Comparison of ENCODE assay signal across 2 cellular contexts in genomic region chr16:46691720-46692119, GRCh38.
TF ChIP-seq lines count a peak whose summit lies in the region.

No MANE protein-coding gene starts in this region.

TF ChIP-seq in IMR-90, 13 proteins besides CTCF, POLR2A, EP300 and RAD21:
- TF ChIP-seq MAFK (IDR thresholded peaks at IDR 0.05; ENCODE audit: low read depth, low read length) = no peak
- no peak for TF ChIP-seq RCOR1 (IDR thresholded peaks at IDR 0.05; ENCODE audit: insufficient replicate concordance, low read length)
- no peak for TF ChIP-seq MAZ (IDR thresholded peaks at IDR 0.05; ENCODE audit: borderline replicate concordance, low read depth, low read length)
- no peak for TF ChIP-seq BHLHE40 (IDR thresholded peaks at IDR 0.05; ENCODE audit: low read depth, low read length)
- no peak for TF ChIP-seq CHD1 (IDR thresholded peaks at IDR 0.05; ENCODE audit: low read depth, low read length)

TF ChIP-seq in K562, 482 proteins besides CTCF, POLR2A, EP300 and RAD21:
- TF ChIP-seq DMBX1 (CRISPR knock-in tag; IDR thresholded peaks at IDR 0.05; ENCODE audit: borderline replicate concordance) (no peak), CEBPG (CRISPR knock-in tag; IDR thresholded peaks at IDR 0.05) (no peak), CEBPG (tag; conservative IDR thresholded peaks at IDR 0.05 in 1 of 2, IDR thresholded peaks at IDR 0.05 in 1 of 2) (0 out of 4 replicates have a peak, but pooled peaks of 1 of the 2 experiments have one; percentile 16), GABPA (tag; conservative IDR thresholded peaks at IDR 0.05; ENCODE audit: low read depth) (0 out of 2 replicates have a peak, but pooled peaks have one; percentile 17), ZNF263 (CRISPR knock-in tag; IDR thresholded peaks at IDR 0.05; ENCODE audit: borderline replicate concordance) (no peak), RUNX1 (IDR thresholded peaks at IDR 0.05; ENCODE audit: low read depth) (no peak), ZNF785 (CRISPR knock-in tag; IDR thresholded peaks at IDR 0.05) (no peak), ZNF165 (CRISPR knock-in tag; IDR thresholded peaks at IDR 0.05; ENCODE audit: borderline replicate concordance) (no peak)
- TF ChIP-seq, protein P1, sequence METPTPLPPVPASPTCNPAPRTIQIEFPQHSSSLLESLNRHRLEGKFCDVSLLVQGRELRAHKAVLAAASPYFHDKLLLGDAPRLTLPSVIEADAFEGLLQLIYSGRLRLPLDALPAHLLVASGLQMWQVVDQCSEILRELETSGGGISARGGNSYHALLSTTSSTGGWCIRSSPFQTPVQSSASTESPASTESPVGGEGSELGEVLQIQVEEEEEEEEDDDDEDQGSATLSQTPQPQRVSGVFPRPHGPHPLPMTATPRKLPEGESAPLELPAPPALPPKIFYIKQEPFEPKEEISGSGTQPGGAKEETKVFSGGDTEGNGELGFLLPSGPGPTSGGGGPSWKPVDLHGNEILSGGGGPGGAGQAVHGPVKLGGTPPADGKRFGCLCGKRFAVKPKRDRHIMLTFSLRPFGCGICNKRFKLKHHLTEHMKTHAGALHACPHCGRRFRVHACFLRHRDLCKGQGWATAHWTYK (CRISPR knock-in tag; IDR thresholded peaks at IDR 0.05) = no peak
- TF ChIP-seq, protein P2, sequence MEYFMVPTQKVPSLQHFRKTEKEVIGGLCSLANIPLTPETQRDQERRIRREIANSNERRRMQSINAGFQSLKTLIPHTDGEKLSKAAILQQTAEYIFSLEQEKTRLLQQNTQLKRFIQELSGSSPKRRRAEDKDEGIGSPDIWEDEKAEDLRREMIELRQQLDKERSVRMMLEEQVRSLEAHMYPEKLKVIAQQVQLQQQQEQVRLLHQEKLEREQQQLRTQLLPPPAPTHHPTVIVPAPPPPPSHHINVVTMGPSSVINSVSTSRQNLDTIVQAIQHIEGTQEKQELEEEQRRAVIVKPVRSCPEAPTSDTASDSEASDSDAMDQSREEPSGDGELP (CRISPR knock-in tag; IDR thresholded peaks at IDR 0.05; ENCODE audit: borderline replicate concordance) = no peak
- TF ChIP-seq, protein P3, sequence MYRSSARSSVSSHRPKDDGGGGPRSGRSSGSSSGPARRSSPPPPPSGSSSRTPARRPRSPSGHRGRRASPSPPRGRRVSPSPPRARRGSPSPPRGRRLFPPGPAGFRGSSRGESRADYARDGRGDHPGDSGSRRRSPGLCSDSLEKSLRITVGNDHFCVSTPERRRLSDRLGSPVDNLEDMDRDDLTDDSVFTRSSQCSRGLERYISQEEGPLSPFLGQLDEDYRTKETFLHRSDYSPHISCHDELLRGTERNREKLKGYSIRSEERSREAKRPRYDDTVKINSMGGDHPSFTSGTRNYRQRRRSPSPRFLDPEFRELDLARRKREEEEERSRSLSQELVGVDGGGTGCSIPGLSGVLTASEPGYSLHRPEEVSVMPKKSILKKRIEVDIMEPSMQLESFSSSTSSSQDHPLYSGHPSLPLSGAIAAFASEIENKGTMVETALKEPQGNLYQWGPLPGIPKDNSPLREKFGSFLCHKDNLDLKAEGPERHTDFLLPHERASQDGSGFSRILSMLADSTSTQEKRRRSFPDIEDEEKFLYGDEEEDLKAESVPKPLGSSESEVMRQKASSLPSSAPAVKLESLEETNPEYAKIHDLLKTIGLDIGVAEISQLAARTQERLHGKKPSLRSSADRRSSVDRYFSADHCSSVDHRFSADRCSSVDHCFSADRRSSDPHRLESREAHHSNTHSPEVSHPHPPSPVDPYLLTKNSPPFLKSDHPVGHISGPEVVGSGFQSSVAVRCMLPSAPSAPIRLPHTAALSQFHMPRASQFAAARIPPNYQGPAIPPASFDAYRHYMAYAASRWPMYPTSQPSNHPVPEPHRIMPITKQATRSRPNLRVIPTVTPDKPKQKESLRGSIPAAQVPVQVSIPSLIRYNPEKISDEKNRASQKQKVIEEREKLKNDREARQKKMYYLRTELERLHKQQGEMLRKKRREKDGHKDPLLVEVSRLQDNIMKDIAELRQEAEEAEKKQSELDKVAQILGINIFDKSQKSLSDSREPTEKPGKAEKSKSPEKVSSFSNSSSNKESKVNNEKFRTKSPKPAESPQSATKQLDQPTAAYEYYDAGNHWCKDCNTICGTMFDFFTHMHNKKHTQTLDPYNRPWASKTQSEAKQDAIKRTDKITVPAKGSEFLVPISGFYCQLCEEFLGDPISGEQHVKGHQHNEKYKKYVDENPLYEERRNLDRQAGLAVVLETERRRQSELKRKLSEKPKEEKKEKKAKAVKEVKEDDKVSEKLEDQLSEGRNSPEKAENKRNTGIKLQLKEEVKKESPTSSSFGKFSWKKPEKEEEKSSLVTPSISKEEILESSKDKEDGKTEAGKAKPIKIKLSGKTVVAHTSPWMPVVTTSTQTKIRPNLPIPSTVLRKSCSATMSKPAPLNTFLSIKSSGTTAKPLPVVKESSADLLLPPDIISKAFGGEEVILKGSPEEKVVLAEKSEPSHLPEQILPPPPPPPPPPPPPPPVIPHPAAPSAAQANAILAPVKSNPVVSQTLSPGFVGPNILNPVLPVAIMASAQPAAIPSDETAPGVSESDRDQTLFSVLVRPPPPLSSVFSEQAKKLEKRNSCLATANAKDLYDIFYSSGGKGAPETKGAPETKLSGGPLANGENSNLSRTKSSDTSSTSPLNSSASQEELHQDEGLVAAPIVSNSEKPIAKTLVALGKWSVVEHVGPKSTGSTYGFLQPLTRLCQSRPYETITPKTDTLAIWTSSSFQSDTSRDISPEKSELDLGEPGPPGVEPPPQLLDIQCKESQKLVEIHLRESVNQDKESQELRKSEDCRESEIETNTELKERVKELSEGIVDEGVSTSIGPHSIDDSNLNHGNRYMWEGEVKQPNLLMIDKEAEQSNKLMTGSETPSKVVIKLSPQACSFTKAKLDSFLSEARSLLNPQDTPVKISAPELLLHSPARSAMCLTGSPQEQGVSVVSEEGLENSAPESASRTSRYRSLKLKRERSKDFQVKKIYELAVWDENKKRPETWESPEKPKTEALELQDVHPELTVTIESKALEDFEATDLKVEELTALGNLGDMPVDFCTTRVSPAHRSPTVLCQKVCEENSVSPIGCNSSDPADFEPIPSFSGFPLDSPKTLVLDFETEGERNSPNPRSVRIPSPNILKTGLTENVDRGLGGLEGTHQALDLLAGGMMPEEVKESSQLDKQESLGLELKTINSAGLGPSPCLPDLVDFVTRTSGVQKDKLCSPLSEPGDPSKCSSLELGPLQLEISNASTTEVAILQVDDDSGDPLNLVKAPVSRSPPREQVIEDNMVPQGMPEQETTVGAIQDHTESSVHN (IDR thresholded peaks at IDR 0.05; ENCODE audit: borderline replicate concordance in 1 of 2, low read depth in 1 of 2) = no peak
- TF ChIP-seq, protein P4, sequence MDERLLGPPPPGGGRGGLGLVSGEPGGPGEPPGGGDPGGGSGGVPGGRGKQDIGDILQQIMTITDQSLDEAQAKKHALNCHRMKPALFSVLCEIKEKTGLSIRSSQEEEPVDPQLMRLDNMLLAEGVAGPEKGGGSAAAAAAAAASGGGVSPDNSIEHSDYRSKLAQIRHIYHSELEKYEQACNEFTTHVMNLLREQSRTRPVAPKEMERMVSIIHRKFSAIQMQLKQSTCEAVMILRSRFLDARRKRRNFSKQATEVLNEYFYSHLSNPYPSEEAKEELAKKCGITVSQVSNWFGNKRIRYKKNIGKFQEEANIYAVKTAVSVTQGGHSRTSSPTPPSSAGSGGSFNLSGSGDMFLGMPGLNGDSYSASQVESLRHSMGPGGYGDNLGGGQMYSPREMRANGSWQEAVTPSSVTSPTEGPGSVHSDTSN (CRISPR knock-in tag; IDR thresholded peaks at IDR 0.05; ENCODE audit: low read depth) = no peak
- TF ChIP-seq, protein P4 (tag; conservative IDR thresholded peaks at IDR 0.05; ENCODE audit: low read depth) = peak; percentile 38; the same call in 1 of the 2 replicates
